8 cellular contexts compared by ENCODE assay signal in genomic region chr1:23370270-23370743, GRCh38. TPM values are rescaled to one million over a fixed set of nuclear protein-coding genes. Genes with fewer than 3 reads are reported as not detected.
A peak's percentile ranks its signal among the peaks of the same experiment; 100 is the strongest.
DNase-seq lines count a peak whose midpoint lies in the region; ATAC-seq and TF ChIP-seq lines count a peak whose summit lies in the region.

No MANE protein-coding gene starts in this region.

- H3K9me2 ChIP-seq in OCI-LY1 (ENCODE audit: low read depth, low read length): no peaks in the 10 kb centered on the region

- H3K27ac ChIP-seq in BLaER1 (peak overlapping the region; percentile 92), OCI-LY1 (ENCODE audit: low read depth, low read length, poor library complexity, severe bottlenecking) (no peak overlapping the region), dorsolateral prefrontal cortex (peak overlapping the region in 58 of 59 donors; percentile 22 to 100 (median 99)), foreskin keratinocyte (no peak overlapping the region)

- H3K36me3 ChIP-seq in BLaER1 (peaks cover 24% of the 10 kb centered on the region), OCI-LY1 (ENCODE audit: insufficient read depth, low read length) (peaks cover 11% of the 10 kb centered on the region), neuron (ENCODE audit: insufficient read depth, low read length) (peaks cover 14% of the 10 kb centered on the region)

- H3K9me3 ChIP-seq in BLaER1 (peaks cover 20% of the 10 kb centered on the region), OCI-LY1 (ENCODE audit: low read length) (0 out of 2 replicates have a peak, but pooled peaks cover 2% of the 10 kb centered on the region), neuron (ENCODE audit: low read length) (peaks cover 14% of the 10 kb centered on the region)

- H4K20me1 ChIP-seq in BLaER1 (no peaks in the 10 kb centered on the region), OCI-LY1 (ENCODE audit: insufficient read depth, low read length) (no peaks in the 10 kb centered on the region)

- H3K79me2 ChIP-seq in OCI-LY1 (ENCODE audit: insufficient read depth, low read length): no peaks in the 10 kb centered on the region

- H3K9ac ChIP-seq in BLaER1: peak overlapping the region; percentile 89
- no peak overlapping the region for H3K9ac ChIP-seq in OCI-LY1 (ENCODE audit: low read length)

- H3F3A ChIP-seq in OCI-LY1 (ENCODE audit: insufficient read depth, low read length): 0 out of 2 replicates have a peak, but pooled peaks cover 6% of the 10 kb centered on the region

- H3K4me1 ChIP-seq in BLaER1 (peaks cover 64% of the 10 kb centered on the region), OCI-LY1 (ENCODE audit: insufficient read depth, low read length, severe bottlenecking) (peaks cover 34% of the 10 kb centered on the region), neuron (ENCODE audit: insufficient read depth, low read length) (peaks cover 44% of the 10 kb centered on the region), foreskin keratinocyte (peaks cover 10% of the 10 kb centered on the region)

- intact Hi-C loops in dorsolateral prefrontal cortex (cut with DNase I): loop anchor here in 1 of 2 donors (10.0 kb wide), 1 partner anchor 1586 kb away; the partner anchor contains the start of gene USP48

- H3K4me2 ChIP-seq in BLaER1 (peak overlapping the region; percentile 97), OCI-LY1 (ENCODE audit: low read length) (peak overlapping the region; percentile 89; the same call in 1 of the 2 replicates)

- no peaks in the 10 kb centered on the region for H3K27me3 ChIP-seq in BLaER1
- H3K27me3 ChIP-seq in OCI-LY1 (ENCODE audit: insufficient read depth, low read length): no peaks in the 10 kb centered on the region
- H3K27me3 ChIP-seq in dorsolateral prefrontal cortex: no peaks in the 10 kb centered on the region
- H3K27me3 ChIP-seq in neuron (ENCODE audit: insufficient read depth, low read length): no peaks in the 10 kb centered on the region
- no peaks in the 10 kb centered on the region for H3K27me3 ChIP-seq in foreskin keratinocyte

- in situ Hi-C loops in G401 (cut with HindIII; ENCODE audit: low sequenced_read_pairs): no loop called here

- H2AFZ ChIP-seq in OCI-LY1 (ENCODE audit: low read length): no peak overlapping the region
- H2AFZ ChIP-seq in neuron (ENCODE audit: low read depth, low read length): no peak overlapping the region

- ATAC-seq in foreskin keratinocyte: no peak

- DNase-seq in dorsolateral prefrontal cortex (no peak), foreskin keratinocyte (no peak), G401 (ENCODE audit: low spot score) (no peak), superior temporal gyrus (ENCODE audit: extremely low spot score) (no peak), foreskin melanocyte (no peak)

- H3K4me3 ChIP-seq in BLaER1 (peak overlapping the region; percentile 83), OCI-LY1 (ENCODE audit: low read depth, low read length, poor library complexity, severe bottlenecking) (peak overlapping the region; percentile 77), dorsolateral prefrontal cortex (peak overlapping the region in 53 of 59 donors; percentile 68 to 100 (median 93)), neuron (ENCODE audit: low read length) (peak overlapping the region; percentile 87)

- TF ChIP-seq CTCF in OCI-LY1 (IDR thresholded peaks at IDR 0.05; ENCODE audit: low read length) (no peak), dorsolateral prefrontal cortex (IDR thresholded peaks at IDR 0.05 in 54 of 56, conservative IDR thresholded peaks at IDR 0.05 in 2 of 56; ENCODE audit: low read depth in 1 of 56, partially characterized antibody in 56 of 56) (no peak), foreskin keratinocyte (conservative IDR thresholded peaks at IDR 0.05) (no peak)

RNA-seq across cellular contexts. Expression of gene ZNF436, which starts 0.7 kb away (rescaled TPM):
- total RNA-seq in dorsolateral prefrontal cortex (10 to 100 TPM; 15.3 to 34.8 (median 19.1) TPM), foreskin keratinocyte (11.8 TPM in 2 replicates)
- 3.1 and 4.0 TPM in 2 replicates for polyA plus RNA-seq in foreskin keratinocyte
- 13.7 and 17.6 TPM in 2 replicates for total RNA-seq in G401 (2014; rRNA removed; shearing (Covaris generic))

RNA-seq across cellular contexts. Expression of gene HNRNPR, which starts 26.2 kb away (rescaled TPM):
- total RNA-seq in dorsolateral prefrontal cortex: 100 to 1,000 TPM in 88 of 120 experiments, 10 to 100 TPM in 32; 86.5 to 128 (median 105) TPM
- 153 and 184 TPM in 2 replicates for total RNA-seq in foreskin keratinocyte
- polyA plus RNA-seq in foreskin keratinocyte: 110 and 129 TPM in 2 replicates
- 133 and 193 TPM in 2 replicates for total RNA-seq in G401 (2014; rRNA removed; shearing (Covaris generic))

RNA-seq across cellular contexts. Expression of gene TCEA3, which starts 54.2 kb away (rescaled TPM):
- total RNA-seq in dorsolateral prefrontal cortex (10 to 100 TPM in 83 of 120 experiments, 1 to 10 TPM in 37; 4.4 to 24.9 (median 11.7) TPM), foreskin keratinocyte (0.71 and 1.4 TPM in 2 replicates)
- 0.90 and 1.2 TPM in 2 replicates for polyA plus RNA-seq in foreskin keratinocyte
- 0.95 and 1.0 TPM in 2 replicates for total RNA-seq in G401 (2014; rRNA removed; shearing (Covaris generic))

Comparison
In these comparisons a context has a peak if more than half of its experiments do, and no peak if none do; other contexts are left out.
1. H3K27ac ChIP-seq: peak in BLaER1 (single experiment) and dorsolateral prefrontal cortex (58 of 59); none in OCI-LY1 (single experiment) and foreskin keratinocyte (single experiment).
2. Peak in every context shown above with its lines, with median percentiles within 50 percentile points of each other: H3K4me3 ChIP-seq.